In the genomic region with DNA sequence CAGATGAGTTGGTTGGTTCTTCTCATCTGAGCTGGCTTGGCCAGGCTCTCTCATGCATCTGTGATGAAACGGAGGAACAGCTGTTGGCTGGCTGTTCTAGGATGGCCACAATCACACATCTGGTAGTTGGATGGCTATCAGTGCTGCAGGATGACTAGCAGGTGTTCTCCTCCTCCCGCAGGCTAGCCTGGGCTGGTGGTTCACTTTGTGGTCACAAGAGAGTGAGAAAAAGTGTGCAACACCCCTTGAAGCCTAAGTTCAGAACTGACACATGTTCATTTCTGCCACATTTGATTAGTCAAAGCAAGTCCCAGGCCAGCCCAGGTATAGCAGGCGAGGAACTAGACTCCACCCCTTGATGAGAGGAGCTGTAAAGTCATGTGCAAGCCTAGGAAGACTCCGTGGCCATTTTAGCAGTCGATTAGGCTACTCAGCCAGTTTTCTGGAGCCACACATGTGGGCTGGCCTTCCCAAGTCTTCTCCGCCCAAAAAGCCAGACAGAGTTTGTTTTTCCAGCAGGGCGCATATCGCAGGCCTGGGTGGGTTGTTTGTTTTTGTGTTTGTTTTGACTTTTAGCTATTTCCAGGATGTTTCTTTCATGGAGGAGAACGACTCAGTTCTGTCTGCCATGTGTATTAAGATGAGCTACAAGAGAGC, we compare ENCODE assay signal across 1 cellular context.
TF ChIP-seq lines count a peak whose summit lies in the region.

No MANE protein-coding gene starts in this region.

TF ChIP-seq in H1, 55 proteins besides CTCF, POLR2A, EP300 and RAD21:
- TF ChIP-seq POU5F1 (IDR thresholded peaks at IDR 0.05; ENCODE audit: low read depth, low read length), result no peak
- no peak for TF ChIP-seq CHD2 (IDR thresholded peaks at IDR 0.05; ENCODE audit: low read length)
- no peak for TF ChIP-seq ZNF274 (IDR thresholded peaks at IDR 0.05; ENCODE audit: borderline replicate concordance, extremely low read depth, low read length)
- TF ChIP-seq HDAC2 (IDR thresholded peaks at IDR 0.05; ENCODE audit: borderline replicate concordance in 1 of 2, low read depth in 2 of 2, low read length in 2 of 2), result no peak
- TF ChIP-seq FOSL1 (IDR thresholded peaks at IDR 0.05; ENCODE audit: insufficient read depth, low read depth, low read length), result no peak
- no peak for TF ChIP-seq CTBP2 (IDR thresholded peaks at IDR 0.05; ENCODE audit: borderline replicate concordance, insufficient read depth, insufficient read length, low read length)
- no peak for TF ChIP-seq TEAD4 (IDR thresholded peaks at IDR 0.05; ENCODE audit: low read depth, low read length)
- no peak for TF ChIP-seq USF2 (IDR thresholded peaks at IDR 0.05; ENCODE audit: low read length)
- TF ChIP-seq SRF (IDR thresholded peaks at IDR 0.05; ENCODE audit: low read depth, low read length), result no peak
- no peak for TF ChIP-seq E2F6 (IDR thresholded peaks at IDR 0.05)
- TF ChIP-seq NRF1 (IDR thresholded peaks at IDR 0.05; ENCODE audit: low read depth, low read length), result no peak
- TF ChIP-seq ASH2L (IDR thresholded peaks at IDR 0.05; ENCODE audit: low read length), result no peak
- no peak for TF ChIP-seq BRCA1 (IDR thresholded peaks at IDR 0.05; ENCODE audit: low read depth, low read length)
- no peak for TF ChIP-seq ATF3 (IDR thresholded peaks at IDR 0.05; ENCODE audit: insufficient read depth, low read depth, low read length)
- no peak for TF ChIP-seq TBP (IDR thresholded peaks at IDR 0.05; ENCODE audit: low read depth, low read length)
- TF ChIP-seq PHF8 (conservative IDR thresholded peaks at IDR 0.05; ENCODE audit: low read depth, low read length), result no peak
- no peak for TF ChIP-seq YY1 (IDR thresholded peaks at IDR 0.05; ENCODE audit: low read depth, low read length)
- no peak for TF ChIP-seq CBX5 (IDR thresholded peaks at IDR 0.05; ENCODE audit: low read depth, low read length)
